ENCODE assay signal across 8 cellular contexts in genomic region chr3:38397320-38397719, GRCh38. TPM values are rescaled to one million over a fixed set of nuclear protein-coding genes. Genes with fewer than 3 reads are reported as not detected.
A peak's percentile ranks its signal among the peaks of the same experiment; 100 is the strongest.
DNase-seq lines count a peak whose midpoint lies in the region; ATAC-seq and TF ChIP-seq lines count a peak whose summit lies in the region.

No MANE protein-coding gene starts in this region.

- no peak overlapping the region for H3K27ac ChIP-seq in brain microvascular endothelial cell

- ATAC-seq in left colon (peak; percentile 24), GM21381 (IDR thresholded peaks at IDR 0.05; ENCODE audit: unreplicated experiment) (no peak)

- intact Hi-C loops in left colon (cut with DNase I, micrococcal nuclease): no loop called here
- intact Hi-C loops in lower leg skin (cut with DNase I; ENCODE audit: low total_unique reads): no loop called here

- DNase-seq in AG20443 (ENCODE audit: low spot score) (peak; percentile 61), LHCN-M2 (ENCODE audit: low read depth) (peak; percentile 27), brain microvascular endothelial cell (peak; percentile 20), left colon (peak in 1 of 2 donors; percentile 9), LoVo (ENCODE audit: low spot score) (no peak), lower leg skin (ENCODE audit: low spot score in 2 of 2) (no peak), DMS 273 treated with DMSO at 0.1 percent for 48 hours (lab: John Stamatoyannopoulos, UW) (no peak)

- in situ Hi-C loops in brain microvascular endothelial cell (cut with HindIII; ENCODE audit: low pct_ligation_motif_present, low sequenced_read_pairs): no loop called here

- 54 to 58% methylated on average over 5 of the region's 5 CpGs for WGBS in lower leg skin, 2 donors

- H3K36me3 ChIP-seq in brain microvascular endothelial cell (replicated peaks): peaks cover 7% of the 10 kb centered on the region

- H3K4me3 ChIP-seq in brain microvascular endothelial cell (ENCODE audit: low read depth, low read length) (no peak overlapping the region), lower leg skin (ENCODE audit: low read depth, poor library complexity, severe bottlenecking) (no peak overlapping the region)

- TF ChIP-seq CTCF in brain microvascular endothelial cell (IDR thresholded peaks at IDR 0.05; ENCODE audit: low read depth, low read length, missing control alignments) (no peak), lower leg skin (IDR thresholded peaks at IDR 0.05) (no peak)

- TF ChIP-seq POLR2A in lower leg skin (IDR thresholded peaks at IDR 0.05): no peak

- H3K27me3 ChIP-seq in brain microvascular endothelial cell (replicated peaks): no peaks in the 10 kb centered on the region

RNA-seq across cellular contexts. Expression of gene XYLB, which starts 50.7 kb away (rescaled TPM):
- 2.2 and 3.0 TPM in 2 replicates for total RNA-seq in LHCN-M2 (2014; rRNA removed)
- polyA plus RNA-seq in LHCN-M2 (2012): 2.8 TPM
- 10 to 100 TPM; 18.0 to 19.2 TPM for total RNA-seq in left colon
- 1 to 10 TPM; 1.1 to 2.6 (median 2.1) TPM for total RNA-seq in lower leg skin

RNA-seq across cellular contexts. Expression of gene ACVR2B, which starts 56.4 kb away (rescaled TPM):
- 1.5 and 1.7 TPM in 2 replicates for total RNA-seq in LHCN-M2 (2014; rRNA removed)
- 0.36 TPM for polyA plus RNA-seq in LHCN-M2 (2012)
- total RNA-seq in left colon: 1 to 10 TPM; 5.2 to 7.1 TPM
- 1 to 10 TPM; 2.5 to 6.0 (median 3.8) TPM for total RNA-seq in lower leg skin

Comparison
In these comparisons a context has a peak if more than half of its experiments do, and no peak if none do; other contexts are left out.
1. DNase-seq: peak in AG20443 (single experiment), LHCN-M2 (single experiment) and brain microvascular endothelial cell (single experiment); none in LoVo (single experiment), lower leg skin (0 of 2) and DMS 273 treated with DMSO at 0.1 percent for 48 hours (single experiment).